ENCODE assay signal across 1 cellular context in the genomic region with DNA sequence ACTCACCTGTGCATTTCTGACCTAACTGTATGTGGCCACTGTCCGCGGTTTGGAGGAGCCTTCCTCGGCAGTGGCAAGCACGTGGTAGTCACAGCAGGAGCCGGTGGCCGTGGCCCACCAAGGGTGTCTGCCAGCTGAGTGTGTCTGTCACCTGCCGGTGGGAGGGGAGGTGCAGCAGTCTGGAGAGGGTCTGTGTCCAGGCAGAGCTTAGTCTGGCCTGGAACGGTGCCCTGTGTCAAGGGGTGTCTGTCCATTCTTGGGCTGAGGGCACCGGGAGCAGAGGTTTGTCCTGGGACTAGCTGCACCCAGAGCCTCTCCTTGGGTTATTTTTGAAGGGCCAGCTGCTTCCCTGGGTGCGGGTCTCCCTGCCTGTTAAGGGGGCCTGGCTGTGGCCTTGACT.
TF ChIP-seq lines count a peak whose summit lies in the region.

No MANE protein-coding gene starts in this region.

TF ChIP-seq in GM23338, 12 proteins besides CTCF, POLR2A, EP300 and RAD21 (continued from another document):
- TF ChIP-seq, protein P1, sequence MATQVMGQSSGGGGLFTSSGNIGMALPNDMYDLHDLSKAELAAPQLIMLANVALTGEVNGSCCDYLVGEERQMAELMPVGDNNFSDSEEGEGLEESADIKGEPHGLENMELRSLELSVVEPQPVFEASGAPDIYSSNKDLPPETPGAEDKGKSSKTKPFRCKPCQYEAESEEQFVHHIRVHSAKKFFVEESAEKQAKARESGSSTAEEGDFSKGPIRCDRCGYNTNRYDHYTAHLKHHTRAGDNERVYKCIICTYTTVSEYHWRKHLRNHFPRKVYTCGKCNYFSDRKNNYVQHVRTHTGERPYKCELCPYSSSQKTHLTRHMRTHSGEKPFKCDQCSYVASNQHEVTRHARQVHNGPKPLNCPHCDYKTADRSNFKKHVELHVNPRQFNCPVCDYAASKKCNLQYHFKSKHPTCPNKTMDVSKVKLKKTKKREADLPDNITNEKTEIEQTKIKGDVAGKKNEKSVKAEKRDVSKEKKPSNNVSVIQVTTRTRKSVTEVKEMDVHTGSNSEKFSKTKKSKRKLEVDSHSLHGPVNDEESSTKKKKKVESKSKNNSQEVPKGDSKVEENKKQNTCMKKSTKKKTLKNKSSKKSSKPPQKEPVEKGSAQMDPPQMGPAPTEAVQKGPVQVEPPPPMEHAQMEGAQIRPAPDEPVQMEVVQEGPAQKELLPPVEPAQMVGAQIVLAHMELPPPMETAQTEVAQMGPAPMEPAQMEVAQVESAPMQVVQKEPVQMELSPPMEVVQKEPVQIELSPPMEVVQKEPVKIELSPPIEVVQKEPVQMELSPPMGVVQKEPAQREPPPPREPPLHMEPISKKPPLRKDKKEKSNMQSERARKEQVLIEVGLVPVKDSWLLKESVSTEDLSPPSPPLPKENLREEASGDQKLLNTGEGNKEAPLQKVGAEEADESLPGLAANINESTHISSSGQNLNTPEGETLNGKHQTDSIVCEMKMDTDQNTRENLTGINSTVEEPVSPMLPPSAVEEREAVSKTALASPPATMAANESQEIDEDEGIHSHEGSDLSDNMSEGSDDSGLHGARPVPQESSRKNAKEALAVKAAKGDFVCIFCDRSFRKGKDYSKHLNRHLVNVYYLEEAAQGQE (IDR thresholded peaks at IDR 0.05; ENCODE audit: unreplicated experiment), result no peak
- TF ChIP-seq POLR2AphosphoS5 (IDR thresholded peaks at IDR 0.05; ENCODE audit: low read depth) (no peak), EZH2 (IDR thresholded peaks at IDR 0.05; ENCODE audit: low read depth, unreplicated experiment) (no peak), EZH2phosphoT487 (IDR thresholded peaks at IDR 0.05; ENCODE audit: unreplicated experiment) (no peak), ZNF114 (CRISPR knock-in tag; IDR thresholded peaks at IDR 0.05) (no peak), CREB1 (CRISPR knock-in tag; IDR thresholded peaks at IDR 0.05; ENCODE audit: low read depth) (no peak), ETS1 (IDR thresholded peaks at IDR 0.05) (no peak), ZNF331 (CRISPR knock-in tag; IDR thresholded peaks at IDR 0.05; ENCODE audit: low read depth) (no peak), JUNB (IDR thresholded peaks at IDR 0.05; ENCODE audit: unreplicated experiment) (no peak)
- TF ChIP-seq, protein P2, sequence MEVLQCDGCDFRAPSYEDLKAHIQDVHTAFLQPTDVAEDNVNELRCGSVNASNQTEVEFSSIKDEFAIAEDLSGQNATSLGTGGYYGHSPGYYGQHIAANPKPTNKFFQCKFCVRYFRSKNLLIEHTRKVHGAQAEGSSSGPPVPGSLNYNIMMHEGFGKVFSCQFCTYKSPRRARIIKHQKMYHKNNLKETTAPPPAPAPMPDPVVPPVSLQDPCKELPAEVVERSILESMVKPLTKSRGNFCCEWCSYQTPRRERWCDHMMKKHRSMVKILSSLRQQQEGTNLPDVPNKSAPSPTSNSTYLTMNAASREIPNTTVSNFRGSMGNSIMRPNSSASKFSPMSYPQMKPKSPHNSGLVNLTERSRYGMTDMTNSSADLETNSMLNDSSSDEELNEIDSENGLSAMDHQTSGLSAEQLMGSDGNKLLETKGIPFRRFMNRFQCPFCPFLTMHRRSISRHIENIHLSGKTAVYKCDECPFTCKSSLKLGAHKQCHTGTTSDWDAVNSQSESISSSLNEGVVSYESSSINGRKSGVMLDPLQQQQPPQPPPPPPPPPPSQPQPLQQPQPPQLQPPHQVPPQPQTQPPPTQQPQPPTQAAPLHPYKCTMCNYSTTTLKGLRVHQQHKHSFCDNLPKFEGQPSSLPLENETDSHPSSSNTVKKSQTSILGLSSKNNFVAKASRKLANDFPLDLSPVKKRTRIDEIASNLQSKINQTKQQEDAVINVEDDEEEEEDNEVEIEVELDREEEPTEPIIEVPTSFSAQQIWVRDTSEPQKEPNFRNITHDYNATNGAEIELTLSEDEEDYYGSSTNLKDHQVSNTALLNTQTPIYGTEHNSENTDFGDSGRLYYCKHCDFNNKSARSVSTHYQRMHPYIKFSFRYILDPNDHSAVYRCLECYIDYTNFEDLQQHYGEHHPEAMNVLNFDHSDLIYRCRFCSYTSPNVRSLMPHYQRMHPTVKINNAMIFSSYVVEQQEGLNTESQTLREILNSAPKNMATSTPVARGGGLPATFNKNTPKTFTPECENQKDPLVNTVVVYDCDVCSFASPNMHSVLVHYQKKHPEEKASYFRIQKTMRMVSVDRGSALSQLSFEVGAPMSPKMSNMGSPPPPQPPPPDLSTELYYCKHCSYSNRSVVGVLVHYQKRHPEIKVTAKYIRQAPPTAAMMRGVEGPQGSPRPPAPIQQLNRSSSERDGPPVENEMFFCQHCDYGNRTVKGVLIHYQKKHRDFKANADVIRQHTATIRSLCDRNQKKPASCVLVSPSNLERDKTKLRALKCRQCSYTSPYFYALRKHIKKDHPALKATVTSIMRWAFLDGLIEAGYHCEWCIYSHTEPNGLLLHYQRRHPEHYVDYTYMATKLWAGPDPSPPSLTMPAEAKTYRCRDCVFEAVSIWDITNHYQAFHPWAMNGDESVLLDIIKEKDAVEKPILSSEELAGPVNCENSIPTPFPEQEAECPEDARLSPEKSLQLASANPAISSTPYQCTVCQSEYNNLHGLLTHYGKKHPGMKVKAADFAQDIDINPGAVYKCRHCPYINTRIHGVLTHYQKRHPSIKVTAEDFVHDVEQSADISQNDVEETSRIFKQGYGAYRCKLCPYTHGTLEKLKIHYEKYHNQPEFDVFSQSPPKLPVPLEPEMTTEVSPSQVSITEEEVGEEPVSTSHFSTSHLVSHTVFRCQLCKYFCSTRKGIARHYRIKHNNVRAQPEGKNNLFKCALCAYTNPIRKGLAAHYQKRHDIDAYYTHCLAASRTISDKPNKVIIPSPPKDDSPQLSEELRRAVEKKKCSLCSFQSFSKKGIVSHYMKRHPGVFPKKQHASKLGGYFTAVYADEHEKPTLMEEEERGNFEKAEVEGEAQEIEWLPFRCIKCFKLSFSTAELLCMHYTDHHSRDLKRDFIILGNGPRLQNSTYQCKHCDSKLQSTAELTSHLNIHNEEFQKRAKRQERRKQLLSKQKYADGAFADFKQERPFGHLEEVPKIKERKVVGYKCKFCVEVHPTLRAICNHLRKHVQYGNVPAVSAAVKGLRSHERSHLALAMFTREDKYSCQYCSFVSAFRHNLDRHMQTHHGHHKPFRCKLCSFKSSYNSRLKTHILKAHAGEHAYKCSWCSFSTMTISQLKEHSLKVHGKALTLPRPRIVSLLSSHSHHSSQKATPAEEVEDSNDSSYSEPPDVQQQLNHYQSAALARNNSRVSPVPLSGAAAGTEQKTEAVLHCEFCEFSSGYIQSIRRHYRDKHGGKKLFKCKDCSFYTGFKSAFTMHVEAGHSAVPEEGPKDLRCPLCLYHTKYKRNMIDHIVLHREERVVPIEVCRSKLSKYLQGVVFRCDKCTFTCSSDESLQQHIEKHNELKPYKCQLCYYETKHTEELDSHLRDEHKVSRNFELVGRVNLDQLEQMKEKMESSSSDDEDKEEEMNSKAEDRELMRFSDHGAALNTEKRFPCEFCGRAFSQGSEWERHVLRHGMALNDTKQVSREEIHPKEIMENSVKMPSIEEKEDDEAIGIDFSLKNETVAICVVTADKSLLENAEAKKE (CRISPR knock-in tag; IDR thresholded peaks at IDR 0.05), result no peak
